In the genomic region with DNA sequence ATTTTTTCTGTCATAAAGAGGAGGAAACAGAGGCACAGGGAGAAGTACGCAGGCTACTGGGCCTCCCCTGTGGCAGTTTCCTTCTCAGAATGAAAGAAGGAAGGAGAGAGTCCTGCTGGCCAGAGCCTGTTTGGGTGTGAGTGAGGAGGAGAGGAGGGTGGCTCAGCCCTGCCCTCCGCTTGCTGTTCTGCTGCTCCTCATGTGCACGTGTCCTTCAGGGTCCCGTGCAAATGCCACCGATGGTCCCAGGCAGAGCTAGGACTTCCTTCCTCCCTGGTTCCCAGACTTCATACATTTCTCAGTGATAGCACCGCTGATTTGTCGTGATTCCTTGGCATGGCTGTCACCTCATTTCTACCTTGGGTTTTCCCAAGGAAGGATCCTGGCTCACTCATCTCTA, we compare ENCODE assay signal across 19 cellular contexts.
"Had no signal": no experiment of that assay in that cellular context is flagged by ENCODE, and none has a peak within 500 bp of the region (broad histone marks: within the 10 kb centered on the region; RNA-seq: fewer than 3 reads in every experiment).

No MANE protein-coding gene starts in this region.

- ATAC-seq: activated CD4-positive, CD25-positive, alpha-beta regulatory T cell treated with anti-CD3 and anti-CD28 coated beads, Interleukin-2, amount 50 U/mL, for 24 hours; activated T-cell treated with anti-CD3 and anti-CD28 coated beads, Interleukin-2, amount 50 U/mL, for 4 hours; stimulated activated naive CD8-positive, alpha-beta T cell treated with anti-CD3 and anti-CD28 coated beads, Interleukin-15, Interleukin-2, amounts not matched to agents 100 U/mL and 50 U/mL, for 24 hours had no signal

- H3K36me3 ChIP-seq: ascending aorta, esophagus muscularis mucosa, neural progenitor cell, ovary, suprapubic skin had no signal

- H3K27me3 ChIP-seq: ascending aorta, esophagus muscularis mucosa, hepatocyte, neural progenitor cell, ovary, suprapubic skin had no signal

- H3K9me3 ChIP-seq: ascending aorta, esophagus muscularis mucosa, ovary, suprapubic skin had no signal

- H3K4me1 ChIP-seq: ascending aorta, suprapubic skin had no signal

- DNase-seq: activated CD4-positive, alpha-beta T cell treated with anti-CD3 and anti-CD28 coated beads, Interleukin-2, amount 50 U/mL, for 1 hour; activated CD8-positive, alpha-beta memory T cell treated with anti-CD3 and anti-CD28 coated beads, Interleukin-2, amount 50 U/mL, for 4 hours; activated naive CD4-positive, alpha-beta T cell treated with anti-CD3 and anti-CD28 coated beads, Interleukin-2, amount 50 U/mL, for 16 hours; activated T-cell treated with anti-CD3 and anti-CD28 coated beads, Interleukin-2, amount 50 U/mL, for 4 hours; cerebellar nuclear complex; effector memory CD4-positive, alpha-beta T cell; mammary epithelial cell; naive B cell; SIG-M5; stimulated activated CD4-positive, alpha-beta T cell treated with anti-CD3 and anti-CD28 coated beads, Interleukin-12 subunit alpha, Interleukin-12 subunit beta, amount 100 ng/mL, for 4 hours; stimulated activated CD4-positive, alpha-beta T cell treated with anti-CD3 and anti-CD28 coated beads, Interleukin-2, amount 100 ng/mL, for 24 hours; stimulated activated naive CD8-positive, alpha-beta T cell treated with anti-CD3 and anti-CD28 coated beads, Interleukin-15, Interleukin-2, amounts not matched to agents 100 U/mL and 50 U/mL, for 24 hours had no signal

- H3K27ac ChIP-seq: ascending aorta, esophagus muscularis mucosa, hepatocyte, neural progenitor cell, suprapubic skin had no signal

- H3K4me3 ChIP-seq: ascending aorta, esophagus muscularis mucosa, hepatocyte, neural progenitor cell, ovary, suprapubic skin had no signal
